22 cellular contexts compared by ENCODE assay signal in genomic region chr14:104937694-104938365, GRCh38. TPM values are rescaled to one million over a fixed set of nuclear protein-coding genes. Genes with fewer than 3 reads are reported as not detected.
DNase-seq lines count a peak whose midpoint lies in the region; ATAC-seq and TF ChIP-seq lines count a peak whose summit lies in the region.
"Had no signal": no experiment of that assay in that cellular context is flagged by ENCODE, and none has a peak within 500 bp of the region (broad histone marks: within the 10 kb centered on the region; RNA-seq: fewer than 3 reads in every experiment).

No MANE protein-coding gene starts in this region.

- no peak for TF ChIP-seq CTCF in SK-N-SH (IDR thresholded peaks at IDR 0.05)
- no peak for TF ChIP-seq CTCF in HCT116 (IDR thresholded peaks at IDR 0.05 in 2 of 3, conservative IDR thresholded peaks at IDR 0.05 in 1 of 3; ENCODE audit: borderline replicate concordance in 1 of 3, insufficient read depth in 1 of 3, low read depth in 2 of 3, low read length in 2 of 3)
- TF ChIP-seq CTCF in endodermal cell (conservative IDR thresholded peaks at IDR 0.05), result no peak
- TF ChIP-seq CTCF in esophagus squamous epithelium (IDR thresholded peaks at IDR 0.05), result no peak

- TF ChIP-seq POLR2A in HCT116 (IDR thresholded peaks at IDR 0.05; ENCODE audit: borderline replicate concordance, extremely low read depth, insufficient read depth, insufficient read length), result no peak
- TF ChIP-seq POLR2A in esophagus squamous epithelium (IDR thresholded peaks at IDR 0.05), result no peak

- POLR2A ChIA-PET in SK-N-SH (lab: Yijun Ruan, JAX) (no interaction called here), HCT116 (lab: Charles Lee) (interaction anchor here (0.6 kb wide), 1 partner anchor 445 kb away, joined by 3 read pairs; no protein-coding TSS in a partner anchor)

- H3K27ac ChIP-seq in SK-N-SH (ENCODE audit: low read depth in 2 of 2, low read length in 1 of 2), result no peak overlapping the region
- H3K27ac ChIP-seq in HCT116 (ENCODE audit: low read depth, low read length), result no peak overlapping the region
- H3K27ac ChIP-seq in endodermal cell (ENCODE audit: low read depth, low read length), result no peak overlapping the region
- H3K27ac ChIP-seq in esophagus squamous epithelium, result no peak overlapping the region
- H3K27ac ChIP-seq: 22Rv1, C4-2B, SJSA1 had no signal

- TF ChIP-seq RAD21 in SK-N-SH (IDR thresholded peaks at IDR 0.05; ENCODE audit: low read length) (no peak), HCT116 (IDR thresholded peaks at IDR 0.05; ENCODE audit: low read depth) (no peak)

- no peak overlapping the region for H3K4me3 ChIP-seq in SK-N-SH (ENCODE audit: low read depth in 2 of 2, low read length in 1 of 2)
- no peak overlapping the region for H3K4me3 ChIP-seq in HCT116 (replicated peaks in 1 of 2; ENCODE audit: low read depth in 1 of 2, low read length in 2 of 2)
- no peak overlapping the region for H3K4me3 ChIP-seq in endodermal cell (ENCODE audit: low read length)
- no peak overlapping the region for H3K4me3 ChIP-seq in esophagus squamous epithelium
- H3K4me3 ChIP-seq: MG63, SJSA1 had no signal

- H2AFZ ChIP-seq in SK-N-SH (ENCODE audit: low read depth), result no peak overlapping the region
- H2AFZ ChIP-seq in HCT116 (ENCODE audit: low read depth, low read length, poor library complexity, severe bottlenecking), result no peak overlapping the region

- TSS peak; percentile 21 for BruUV-seq in HCT116 (replicated peaks; lab: Mats Ljungman, UMichigan)

- peaks cover 0 to 5% of the 10 kb centered on the region in 2 experiments; a peak in 1 of 4 replicates for H3K4me1 ChIP-seq in SK-N-SH (ENCODE audit: control insufficient read depth in 1 of 2, insufficient read depth in 2 of 2, low read depth in 1 of 2, low read length in 1 of 2)
- H3K4me1 ChIP-seq in HCT116 (ENCODE audit: control insufficient read depth in 1 of 2, insufficient read depth in 2 of 2, low read length in 2 of 2), result peaks cover 0 to 4% of the 10 kb centered on the region in 2 experiments; a peak in 1 of 4 replicates
- H3K4me1 ChIP-seq in endodermal cell (ENCODE audit: control insufficient read depth, insufficient read depth, low read length), result no peaks in the 10 kb centered on the region
- H3K4me1 ChIP-seq in esophagus squamous epithelium, result peaks cover 1 to 33% (median 5%) of the 10 kb centered on the region in 3 donors

- H3K9me2 ChIP-seq in SK-N-SH (no peaks in the 10 kb centered on the region), HCT116 (ENCODE audit: insufficient read depth) (no peaks in the 10 kb centered on the region)

- H3F3A ChIP-seq in SK-N-SH (replicated peaks; ENCODE audit: insufficient read depth), result peaks cover 3% of the 10 kb centered on the region

- H3K36me3 ChIP-seq in SK-N-SH (replicated peaks in 1 of 2; ENCODE audit: control insufficient read depth in 1 of 2, insufficient read depth in 2 of 2, low read length in 1 of 2), result peaks cover 7 to 24% of the 10 kb centered on the region in 2 experiments
- H3K36me3 ChIP-seq in HCT116 (ENCODE audit: control insufficient read depth in 1 of 2, insufficient read depth in 2 of 2, low read length in 2 of 2), result no peaks in the 10 kb centered on the region
- no peaks in the 10 kb centered on the region for H3K36me3 ChIP-seq in endodermal cell (ENCODE audit: control insufficient read depth, insufficient read depth, low read length)
- peaks cover 3 to 50% (median 3%) of the 10 kb centered on the region in 3 donors for H3K36me3 ChIP-seq in esophagus squamous epithelium
- H3K36me3 ChIP-seq: MG63, SJSA1 had no signal

- intact Hi-C loops in HCT116 (cut with micrococcal nuclease) (no loop called here), esophagus squamous epithelium (cut with DNase I) (no loop called here)

- CTCF ChIA-PET in SK-N-SH (lab: Yijun Ruan, JAX), result interaction anchor here (0.6 to 1.9 kb wide), 3 partner anchors 37 to 214 kb away, joined by 3 to 9 read pairs (median 7); no protein-coding TSS in a partner anchor
- CTCF ChIA-PET in HCT116 (lab: Charles Lee), result interaction anchor here (0.9 kb wide), 1 partner anchor 36 kb away, joined by 3 read pairs; no protein-coding TSS in a partner anchor

- no peak overlapping the region for H3K27ac Mint-ChIP-seq in endodermal cell

- H3K9ac ChIP-seq in SK-N-SH (no peak overlapping the region), HCT116 (ENCODE audit: low read length) (no peak overlapping the region), endodermal cell (ENCODE audit: extremely low read depth, low read length, poor library complexity, severe bottlenecking) (no peak overlapping the region)

- no peaks in the 10 kb centered on the region for H3K9me3 Mint-ChIP-seq in endodermal cell

- ATAC-seq in SK-N-SH treated with all-trans-retinoic acid at 6 μM for 48 hours (no peak), HCT116 (no peak), HG03520 (IDR thresholded peaks at IDR 0.05; ENCODE audit: unreplicated experiment) (no peak)
- ATAC-seq: Right ventricle myocardium inferior had no signal

- DNase-seq in SK-N-SH, result no peak
- no peak for DNase-seq in HCT116 (ENCODE audit: low read depth, low spot score)
- DNase-seq in endodermal cell, result peak; percentile 11
- DNase-seq in ureter (ENCODE audit: low spot score), result peak; percentile 13
- DNase-seq in NCI-H2196 treated with DMSO at 0.1 percent for 48 hours (lab: John Stamatoyannopoulos, UW; ENCODE audit: unreplicated experiment), result no peak
- no peak for DNase-seq in esophagus squamous epithelium (lab: John Stamatoyannopoulos, UW)
- DNase-seq: ACHN, GDM1, GOT3, Kasumi-1, MG63, NCI-H1436 treated with DMSO at 0.1 percent for 48 hours, NCI-H1930, NCI-H226, NCI-H524, NCI-H774 had no signal

- H3K4me2 ChIP-seq in SK-N-SH (no peak overlapping the region), HCT116 (ENCODE audit: low read length) (no peak overlapping the region)

- H3K27me3 Mint-ChIP-seq in endodermal cell (ENCODE audit: insufficient read depth), result peaks cover 63% of the 10 kb centered on the region

- RAD21 ChIA-PET in HCT116 (lab: Charles Lee; ENCODE audit: low non-redundant PET in 1 of 2, low total read pairs in 2 of 2, uncharacterized antibody in 2 of 2, unreplicated experiment in 2 of 2), result no interaction called here

- no peak overlapping the region for H3K4me3 Mint-ChIP-seq in endodermal cell

- no peaks in the 10 kb centered on the region for H4K20me1 ChIP-seq in SK-N-SH (ENCODE audit: insufficient read depth)
- no peaks in the 10 kb centered on the region for H4K20me1 ChIP-seq in HCT116 (ENCODE audit: insufficient read depth)

- 55% methylated on average over 11 of the region's 11 CpGs for WGBS in SK-N-SH (ENCODE audit: low lambda C conversion rate)
- 86 to 90% methylated on average over 6 to 11 of the region's 11 CpGs for WGBS in endodermal cell (ENCODE audit: insufficient coverage in 1 of 2, insufficient read length in 1 of 2), 2 experiments
- WGBS in esophagus squamous epithelium, 2 donors, result 82 to 84% methylated on average over 10 to 11 of the region's 11 CpGs

- no peaks in the 10 kb centered on the region for H3K36me3 Mint-ChIP-seq in endodermal cell (ENCODE audit: low read depth)

- H3K27me3 ChIP-seq in SK-N-SH (ENCODE audit: insufficient read depth), result no peaks in the 10 kb centered on the region
- no peaks in the 10 kb centered on the region for H3K27me3 ChIP-seq in HCT116 (ENCODE audit: insufficient read depth, low read length)
- peaks cover 55% of the 10 kb centered on the region for H3K27me3 ChIP-seq in endodermal cell (ENCODE audit: control insufficient read depth, insufficient read depth, low read length, poor library complexity, severe bottlenecking)
- H3K27me3 ChIP-seq in esophagus squamous epithelium, result peaks cover 0 to 5% (median 0%) of the 10 kb centered on the region in 4 donors
- H3K27me3 ChIP-seq: MG63, SJSA1 had no signal

- H3K4me1 Mint-ChIP-seq in endodermal cell, result no peaks in the 10 kb centered on the region

- no peak for TF ChIP-seq EP300 in SK-N-SH (IDR thresholded peaks at IDR 0.05; ENCODE audit: borderline replicate concordance in 1 of 2, low read depth in 1 of 2, low read length in 1 of 2)

- H3K79me2 ChIP-seq in SK-N-SH (ENCODE audit: insufficient read depth) (no peaks in the 10 kb centered on the region), HCT116 (ENCODE audit: insufficient read depth, low read length) (no peaks in the 10 kb centered on the region)

- H3K9me3 ChIP-seq in SK-N-SH (no peaks in the 10 kb centered on the region), HCT116 (ENCODE audit: control insufficient read depth in 1 of 2, insufficient read depth in 1 of 2, low read depth in 1 of 2, low read length in 2 of 2) (no peaks in the 10 kb centered on the region), endodermal cell (ENCODE audit: control insufficient read depth, low read length) (no peaks in the 10 kb centered on the region), esophagus squamous epithelium (no peaks in the 10 kb centered on the region)
- H3K9me3 ChIP-seq: MG63, SJSA1 had no signal

TF ChIP-seq in SK-N-SH, 30 proteins besides CTCF, POLR2A, EP300 and RAD21 (continues in another document):
- no peak for TF ChIP-seq RCOR1 (IDR thresholded peaks at IDR 0.05; ENCODE audit: low read length)

TF ChIP-seq in HCT116, 20 proteins besides CTCF, POLR2A, EP300 and RAD21:
- TF ChIP-seq SP1 (IDR thresholded peaks at IDR 0.05; ENCODE audit: low read depth) (no peak), ZNF274 (IDR thresholded peaks at IDR 0.05; ENCODE audit: low read depth, low read length) (no peak)

RNA-seq across cellular contexts. Expression of gene PLD4, which starts 13.2 kb away (rescaled TPM):
- polyA plus RNA-seq in SK-N-SH (2012; rRNA removed), result 0.02 TPM in 2 replicates
- polyA plus RNA-seq in SK-N-SH (2012; cell fraction: cytosol; rRNA removed), result not detected in 2 replicates
- 0.14 and 0.19 TPM in 2 replicates for polyA plus RNA-seq in SK-N-SH (2012; cell fraction: nucleus; rRNA removed)
- 0.12 TPM for total RNA-seq in HCT116 (2021; ENCODE audit: unreplicated experiment)
- 0.02 and 0.08 TPM in 2 replicates for polyA plus RNA-seq in HCT116 (2012)
- total RNA-seq in endodermal cell, result not detected
- polyA plus RNA-seq in endodermal cell (2013, experiment 1 of 2), result 0.04 TPM
- polyA plus RNA-seq in endodermal cell (2013, experiment 2 of 2), result not detected
- 2.6 TPM for total RNA-seq in ureter
- under 1 TPM; 0.18 to 0.95 (median 0.64) TPM for total RNA-seq in esophagus squamous epithelium
- total RNA-seq: Right ventricle myocardium inferior, SJSA1 had no signal

RNA-seq across cellular contexts. Expression of gene AHNAK2, which starts 40.3 kb away (rescaled TPM):
- polyA plus RNA-seq in SK-N-SH (2012; rRNA removed), result 33.5 and 36.6 TPM in 2 replicates
- 22.9 and 24.7 TPM in 2 replicates for polyA plus RNA-seq in SK-N-SH (2012; cell fraction: cytosol; rRNA removed)
- polyA plus RNA-seq in SK-N-SH (2012; cell fraction: nucleus; rRNA removed), result 70.6 and 92.7 TPM in 2 replicates
- total RNA-seq in HCT116 (2021; ENCODE audit: unreplicated experiment) (45.0 TPM), endodermal cell (1 to 10 TPM in 1 of 2 donors, under 1 TPM in 1; 0.93 to 2.2 TPM), ureter (34.5 TPM), esophagus squamous epithelium (100 to 1,000 TPM; 147 to 313 (median 172) TPM)
- 37.0 and 46.7 TPM in 2 replicates for polyA plus RNA-seq in HCT116 (2012)
- polyA plus RNA-seq in endodermal cell (2013, experiment 1 of 2), result 3.5 TPM
- 3.0 TPM for polyA plus RNA-seq in endodermal cell (2013, experiment 2 of 2)

RNA-seq across cellular contexts. Expression of gene CLBA1, which starts 47.8 kb away (rescaled TPM):
- polyA plus RNA-seq in SK-N-SH (2012; rRNA removed), result 18.5 and 21.4 TPM in 2 replicates
- polyA plus RNA-seq in SK-N-SH (2012; cell fraction: cytosol; rRNA removed), result 15.0 and 15.3 TPM in 2 replicates
- polyA plus RNA-seq in SK-N-SH (2012; cell fraction: nucleus; rRNA removed), result 72.4 and 86.2 TPM in 2 replicates
- total RNA-seq in HCT116 (2021; ENCODE audit: unreplicated experiment), result 14.8 TPM
- polyA plus RNA-seq in HCT116 (2012), result 10.6 and 11.2 TPM in 2 replicates
- 10 to 100 TPM; 11.2 to 12.5 TPM for total RNA-seq in endodermal cell
- polyA plus RNA-seq in endodermal cell (2013, experiment 1 of 2), result 9.8 TPM
- 9.0 TPM for polyA plus RNA-seq in endodermal cell (2013, experiment 2 of 2)
- total RNA-seq in ureter, result 17.3 TPM
- total RNA-seq in esophagus squamous epithelium, result 10 to 100 TPM in 1 of 4 donors, 1 to 10 TPM in 3; 5.5 to 19.3 (median 7.3) TPM

Comparison
In these comparisons a context has a peak if more than half of its experiments do, and no peak if none do; other contexts are left out.
1. DNase-seq: peak in endodermal cell (single experiment) and ureter (single experiment); none in SK-N-SH (single experiment), HCT116 (single experiment), NCI-H2196 treated with DMSO at 0.1 percent for 48 hours (single experiment) and esophagus squamous epithelium (single experiment).
2. RNA of gene AHNAK2, which starts 40.3 kb away (total RNA-seq): 147 to 313 TPM in esophagus squamous epithelium, 45.0 TPM in HCT116 (single experiment) and 34.5 TPM in ureter (single experiment); 0.93 to 2.2 TPM in endodermal cell; every median in the first group is over 10 times any median in the second.